In genomic region chr2:233019610-233020009, GRCh38 we compare ENCODE assay signal across 7 cellular contexts. TPM values are rescaled to one million over a fixed set of nuclear protein-coding genes. Genes with fewer than 3 reads are reported as not detected.
"Had no signal": no experiment of that assay in that cellular context is flagged by ENCODE, and none has a peak within 500 bp of the region (broad histone marks: within the 10 kb centered on the region; RNA-seq: fewer than 3 reads in every experiment).

No MANE protein-coding gene starts in this region.

RNA-seq across cellular contexts. Expression of gene NGEF, which starts 6.6 kb away (rescaled TPM):
- polyA plus RNA-seq: GM23248 had no signal

RNA-seq across cellular contexts. Expression of gene NEU2, which starts 12.9 kb away (rescaled TPM):
- total RNA-seq: GM23248, GM23338, H1, H4, H7, H9, HFFc6 had no signal
- polyA plus RNA-seq: GM23248, GM23338 had no signal

RNA-seq across cellular contexts. Expression of gene INPP5D, which starts 40.5 kb away (rescaled TPM):
- total RNA-seq: GM23248 had no signal
